In the genomic region with DNA sequence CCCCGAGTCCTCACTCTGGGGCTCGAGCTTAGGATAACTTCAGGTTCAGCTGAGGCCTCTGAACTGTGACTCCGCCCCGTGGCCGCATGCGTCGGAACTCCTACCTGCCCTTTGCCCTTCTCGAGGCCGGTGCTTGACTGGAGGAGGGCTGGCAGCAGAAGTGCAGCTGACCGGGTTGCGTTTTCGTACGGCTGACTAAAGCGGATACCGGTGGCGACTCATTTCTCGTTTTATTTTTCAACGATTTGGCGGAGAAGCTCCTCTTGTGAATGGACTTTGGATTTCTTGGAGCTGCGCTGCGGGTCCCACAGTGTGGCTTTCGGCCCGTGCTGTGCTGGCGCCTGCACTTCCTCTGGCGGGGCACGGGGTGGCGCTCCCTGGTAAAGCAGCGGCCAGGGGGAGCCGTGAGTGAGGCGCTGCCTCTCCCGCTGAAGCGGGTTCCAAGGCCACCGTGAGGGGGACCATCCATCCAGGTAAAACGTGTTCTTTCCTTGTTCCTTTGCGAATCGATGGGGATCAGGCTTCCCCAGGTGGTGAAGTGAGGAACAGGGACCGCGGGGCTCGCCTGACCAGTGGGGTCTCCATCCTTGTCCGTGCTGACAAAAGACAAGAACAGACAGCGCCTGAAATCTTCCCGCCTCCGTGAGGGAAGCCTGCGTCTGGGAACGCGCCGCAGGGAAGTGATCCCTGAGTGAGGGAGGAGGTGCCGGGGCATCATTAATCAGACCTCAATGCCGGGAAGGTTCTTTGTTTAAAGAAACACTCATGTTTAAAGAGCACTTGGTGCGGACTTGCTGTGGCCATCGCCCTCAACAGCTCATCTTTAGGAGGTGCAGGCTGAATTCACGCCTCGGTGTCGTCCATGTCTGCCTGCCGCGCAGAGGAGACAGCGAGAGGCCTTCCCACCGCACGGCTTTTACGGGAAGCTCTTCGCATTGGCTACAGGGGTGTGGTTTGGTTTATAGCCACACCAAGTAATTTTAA, we compare ENCODE assay signal across 1 cellular context.
TF ChIP-seq lines count a peak whose summit lies in the region.

No MANE protein-coding gene starts in this region.

TF ChIP-seq in H1, 55 proteins besides CTCF, POLR2A, EP300 and RAD21:
- peak; percentile 45 for TF ChIP-seq TAF1 (IDR thresholded peaks at IDR 0.05; ENCODE audit: low read depth, low read length)
- TF ChIP-seq, protein P1, sequence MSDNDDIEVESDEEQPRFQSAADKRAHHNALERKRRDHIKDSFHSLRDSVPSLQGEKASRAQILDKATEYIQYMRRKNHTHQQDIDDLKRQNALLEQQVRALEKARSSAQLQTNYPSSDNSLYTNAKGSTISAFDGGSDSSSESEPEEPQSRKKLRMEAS (IDR thresholded peaks at IDR 0.05), result peak; percentile 83
- 0 out of 2 replicates have a peak, but pooled peaks have one; percentile 12 for TF ChIP-seq TBP (IDR thresholded peaks at IDR 0.05; ENCODE audit: low read depth, low read length)
- TF ChIP-seq SIN3A (conservative IDR thresholded peaks at IDR 0.05 in 1 of 2, IDR thresholded peaks at IDR 0.05 in 1 of 2; ENCODE audit: low read depth in 1 of 2, low read length in 2 of 2), result no peak
- no peak for TF ChIP-seq NANOG (IDR thresholded peaks at IDR 0.05; ENCODE audit: insufficient read depth, low read depth, low read length, poor library complexity, severe bottlenecking)
- TF ChIP-seq, protein P2, sequence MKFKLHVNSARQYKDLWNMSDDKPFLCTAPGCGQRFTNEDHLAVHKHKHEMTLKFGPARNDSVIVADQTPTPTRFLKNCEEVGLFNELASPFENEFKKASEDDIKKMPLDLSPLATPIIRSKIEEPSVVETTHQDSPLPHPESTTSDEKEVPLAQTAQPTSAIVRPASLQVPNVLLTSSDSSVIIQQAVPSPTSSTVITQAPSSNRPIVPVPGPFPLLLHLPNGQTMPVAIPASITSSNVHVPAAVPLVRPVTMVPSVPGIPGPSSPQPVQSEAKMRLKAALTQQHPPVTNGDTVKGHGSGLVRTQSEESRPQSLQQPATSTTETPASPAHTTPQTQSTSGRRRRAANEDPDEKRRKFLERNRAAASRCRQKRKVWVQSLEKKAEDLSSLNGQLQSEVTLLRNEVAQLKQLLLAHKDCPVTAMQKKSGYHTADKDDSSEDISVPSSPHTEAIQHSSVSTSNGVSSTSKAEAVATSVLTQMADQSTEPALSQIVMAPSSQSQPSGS (IDR thresholded peaks at IDR 0.05; ENCODE audit: low read length), result no peak
- no peak for TF ChIP-seq ZNF274 (IDR thresholded peaks at IDR 0.05; ENCODE audit: borderline replicate concordance, extremely low read depth, low read length)
- TF ChIP-seq KDM5A (IDR thresholded peaks at IDR 0.05; ENCODE audit: low read length), result no peak
- no peak for TF ChIP-seq SIX5 (IDR thresholded peaks at IDR 0.05; ENCODE audit: low read depth, low read length)
- TF ChIP-seq RBBP5 (IDR thresholded peaks at IDR 0.05; ENCODE audit: borderline replicate concordance, low read depth, low read length), result no peak
- no peak for TF ChIP-seq RNF2 (IDR thresholded peaks at IDR 0.05; ENCODE audit: borderline replicate concordance, low read depth, low read length, missing control alignments, poor library complexity, severe bottlenecking)
- no peak for TF ChIP-seq HDAC6 (IDR thresholded peaks at IDR 0.05; ENCODE audit: low read depth, low read length)
- TF ChIP-seq RFX5 (IDR thresholded peaks at IDR 0.05; ENCODE audit: borderline replicate concordance, low read depth, low read length), result no peak
- TF ChIP-seq, protein P3, sequence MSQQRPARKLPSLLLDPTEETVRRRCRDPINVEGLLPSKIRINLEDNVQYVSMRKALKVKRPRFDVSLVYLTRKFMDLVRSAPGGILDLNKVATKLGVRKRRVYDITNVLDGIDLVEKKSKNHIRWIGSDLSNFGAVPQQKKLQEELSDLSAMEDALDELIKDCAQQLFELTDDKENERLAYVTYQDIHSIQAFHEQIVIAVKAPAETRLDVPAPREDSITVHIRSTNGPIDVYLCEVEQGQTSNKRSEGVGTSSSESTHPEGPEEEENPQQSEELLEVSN (IDR thresholded peaks at IDR 0.05), result peak; percentile 93
- TF ChIP-seq CBX8 (IDR thresholded peaks at IDR 0.05; ENCODE audit: borderline replicate concordance, low read depth, low read length), result no peak
- TF ChIP-seq YY1 (IDR thresholded peaks at IDR 0.05; ENCODE audit: low read depth, low read length), result peak; percentile 87
- peak; percentile 79 for TF ChIP-seq KDM4A (IDR thresholded peaks at IDR 0.05; ENCODE audit: low read depth, low read length, severe bottlenecking)
- TF ChIP-seq POU5F1 (IDR thresholded peaks at IDR 0.05; ENCODE audit: low read depth, low read length), result no peak
- TF ChIP-seq GTF2F1 (IDR thresholded peaks at IDR 0.05; ENCODE audit: borderline replicate concordance, low read depth, low read length), result no peak; the same call in 1 of the 2 replicates
- TF ChIP-seq ASH2L (IDR thresholded peaks at IDR 0.05; ENCODE audit: low read length), result no peak
- TF ChIP-seq MAFK (IDR thresholded peaks at IDR 0.05; ENCODE audit: low read depth, low read length), result no peak
- TF ChIP-seq SUZ12 (IDR thresholded peaks at IDR 0.05; ENCODE audit: low read length), result no peak
- no peak; the same call in 1 of the 2 replicates for TF ChIP-seq PHF8 (conservative IDR thresholded peaks at IDR 0.05; ENCODE audit: low read depth, low read length)
- TF ChIP-seq BACH1 (IDR thresholded peaks at IDR 0.05; ENCODE audit: low read length), result no peak
- TF ChIP-seq, protein P4, sequence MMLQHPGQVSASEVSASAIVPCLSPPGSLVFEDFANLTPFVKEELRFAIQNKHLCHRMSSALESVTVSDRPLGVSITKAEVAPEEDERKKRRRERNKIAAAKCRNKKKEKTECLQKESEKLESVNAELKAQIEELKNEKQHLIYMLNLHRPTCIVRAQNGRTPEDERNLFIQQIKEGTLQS (IDR thresholded peaks at IDR 0.05; ENCODE audit: insufficient read depth, low read depth, low read length), result no peak
